In the genomic region with DNA sequence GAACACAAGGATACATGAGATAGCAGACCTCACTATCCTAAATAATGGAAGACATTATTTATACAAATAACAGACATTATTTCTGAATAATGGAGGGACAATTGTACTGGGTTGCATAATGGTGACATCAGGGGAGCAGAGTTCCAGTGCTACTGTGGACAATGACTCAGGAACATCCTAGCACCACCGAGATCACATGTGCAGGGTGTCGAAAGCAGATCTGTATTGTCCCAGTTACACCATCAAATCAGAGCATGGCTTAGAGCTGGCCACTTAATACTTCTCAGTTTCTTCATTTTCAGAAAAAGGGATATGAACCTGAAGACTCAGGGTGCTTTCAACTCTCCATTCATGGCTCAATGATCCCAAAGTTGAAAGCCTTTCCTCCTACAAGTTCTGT, we compare ENCODE assay signal across 27 cellular contexts.
DNase-seq lines count a peak whose midpoint lies in the region; ATAC-seq and TF ChIP-seq lines count a peak whose summit lies in the region.
"Had no signal": no experiment of that assay in that cellular context is flagged by ENCODE, and none has a peak within 500 bp of the region (broad histone marks: within the 10 kb centered on the region; RNA-seq: fewer than 3 reads in every experiment).

No MANE protein-coding gene starts in this region.

- 97% methylated on average over 2 of the region's 2 CpGs for WGBS in mammary epithelial cell (ENCODE audit: low coverage, missing lambda C conversion rate)
- 88% methylated on average over 2 of the region's 2 CpGs for WGBS in suprapubic skin

- TF ChIP-seq EP300 in suprapubic skin (IDR thresholded peaks at IDR 0.05): no peak

- no peaks in the 10 kb centered on the region for H3K36me3 Mint-ChIP-seq in MCF 10A (ENCODE audit: insufficient read depth, unreplicated experiment)
- no peaks in the 10 kb centered on the region for H3K36me3 Mint-ChIP-seq in activated naive CD8-positive, alpha-beta T cell treated with anti-CD3 and anti-CD28 coated beads for 36 hours
- H3K36me3 Mint-ChIP-seq: memory B cell had no signal

- H3K4me2 ChIP-seq in mammary epithelial cell (ENCODE audit: insufficient read depth, low read depth, low read length) (no peak overlapping the region), PC-3 (ENCODE audit: low read length) (no peak overlapping the region)
- H3K4me2 ChIP-seq: BLaER1 had no signal

- H3K9ac ChIP-seq in mammary epithelial cell (ENCODE audit: insufficient read depth, low read length): no peak overlapping the region
- no peak overlapping the region for H3K9ac ChIP-seq in PC-3 (ENCODE audit: low read length)
- H3K9ac ChIP-seq: BLaER1 had no signal

- POLR2A ChIA-PET in MCF 10A (lab: Yijun Ruan, JAX): no interaction called here
- POLR2A ChIA-PET in A673 (lab: Charles Lee; ENCODE audit: low non-redundant PET): no interaction called here
- POLR2A ChIA-PET in PC-3 (lab: Charles Lee; ENCODE audit: unreplicated experiment): no interaction called here

- H3K36me3 ChIP-seq in mammary epithelial cell (ENCODE audit: insufficient read depth, low read length) (no peaks in the 10 kb centered on the region), suprapubic skin (no peaks in the 10 kb centered on the region), A673 (ENCODE audit: insufficient read depth, low read length, poor library complexity, severe bottlenecking) (no peaks in the 10 kb centered on the region), PC-3 (ENCODE audit: low read depth, low read length) (no peaks in the 10 kb centered on the region)
- H3K36me3 ChIP-seq: BLaER1, colonic mucosa, esophagus muscularis mucosa had no signal

- H3K4me3 Mint-ChIP-seq in MCF 10A (ENCODE audit: unreplicated experiment): no peak overlapping the region
- no peak overlapping the region for H3K4me3 Mint-ChIP-seq in activated naive CD8-positive, alpha-beta T cell treated with anti-CD3 and anti-CD28 coated beads for 36 hours
- H3K4me3 Mint-ChIP-seq: activated T-cell treated with anti-CD3 and anti-CD28 coated beads, Interleukin-2, amount 50 U/mL, for 24 hours; IgD-negative memory B cell; memory B cell had no signal

- BruUV-seq in MCF 10A (replicated peaks; lab: Mats Ljungman, UMichigan) (no TSS peak), mammary epithelial cell (replicated peaks; lab: Mats Ljungman, UMichigan) (no TSS peak), A673 (replicated peaks; lab: Mats Ljungman, UMichigan) (no TSS peak), PC-3 (replicated peaks; lab: Mats Ljungman, UMichigan) (no TSS peak)

- no peaks in the 10 kb centered on the region for H3F3A ChIP-seq in PC-3 (ENCODE audit: low read length, unreplicated experiment)

- CTCF ChIA-PET in MCF 10A (lab: Yijun Ruan, JAX): interaction anchor here (1.2 kb wide), 1 partner anchor 32 kb away, joined by 4 read pairs; no protein-coding TSS in a partner anchor
- CTCF ChIA-PET in mammary epithelial cell (lab: Charles Lee; ENCODE audit: low non-redundant PET): no interaction called here
- CTCF ChIA-PET in A673 (lab: Charles Lee): no interaction called here
- CTCF ChIA-PET in PC-3 (lab: Charles Lee): no interaction called here

- no peak for TF ChIP-seq POLR2A in suprapubic skin (IDR thresholded peaks at IDR 0.05)

- H3K27ac Mint-ChIP-seq in MCF 10A (ENCODE audit: low read depth, unreplicated experiment): no peak overlapping the region
- H3K27ac Mint-ChIP-seq in activated naive CD8-positive, alpha-beta T cell treated with anti-CD3 and anti-CD28 coated beads for 36 hours: no peak overlapping the region
- H3K27ac Mint-ChIP-seq: activated T-cell treated with anti-CD3 and anti-CD28 coated beads, Interleukin-2, amount 50 U/mL, for 24 hours; IgD-negative memory B cell; memory B cell had no signal

- dilution Hi-C loops in mammary epithelial cell (cut with HindIII; ENCODE audit: low sequenced_read_pairs): no loop called here

- no peaks in the 10 kb centered on the region for H3K9me3 ChIP-seq in mammary epithelial cell (replicated peaks; ENCODE audit: insufficient read depth, low read length)
- no peaks in the 10 kb centered on the region for H3K9me3 ChIP-seq in suprapubic skin
- H3K9me3 ChIP-seq in A673 (ENCODE audit: low read depth, low read length, poor library complexity, severe bottlenecking): no peaks in the 10 kb centered on the region
- no peaks in the 10 kb centered on the region for H3K9me3 ChIP-seq in PC-3 (ENCODE audit: low read length)
- H3K9me3 ChIP-seq: BLaER1, colonic mucosa, esophagus muscularis mucosa had no signal

- DNase-seq in MCF 10A (ENCODE audit: unreplicated experiment) (peak; percentile 49), mammary epithelial cell (no peak), SKM-1 (lab: John Stamatoyannopoulos, UW; ENCODE audit: unreplicated experiment) (peak; percentile 17), fibroblast of pulmonary artery (ENCODE audit: low read depth) (peak; percentile 48), suprapubic skin (ENCODE audit: low spot score in 2 of 2) (peak; percentile 69 to 74), A673 (ENCODE audit: low spot score) (no peak), PC-3 (no peak)
- DNase-seq in activated naive CD8-positive, alpha-beta T cell treated with anti-CD3 and anti-CD28 coated beads for 36 hours: no peak
- DNase-seq: activated CD4-positive, alpha-beta T cell treated with anti-CD3 and anti-CD28 coated beads for 48 hours; activated gamma-delta T cell treated with Interleukin-2 at 50 U/mL for 16 hours; activated T-cell treated with anti-CD3 and anti-CD28 coated beads, Interleukin-2, amount 50 U/mL, for 24 hours; Calu3; colonic mucosa; DND-41; effector memory CD4-positive, alpha-beta T cell; H7; NCI-H146; occipital lobe; SIG-M5; T-helper 1 cell had no signal

- H4K20me1 ChIP-seq in mammary epithelial cell (ENCODE audit: insufficient read depth, low read length) (no peaks in the 10 kb centered on the region), PC-3 (ENCODE audit: low read length) (no peaks in the 10 kb centered on the region)
- H4K20me1 ChIP-seq: BLaER1 had no signal

- H2AFZ ChIP-seq in mammary epithelial cell (ENCODE audit: low read depth, low read length): no peak overlapping the region
- H2AFZ ChIP-seq in PC-3 (ENCODE audit: low read length): no peak overlapping the region

- H3K27me3 Mint-ChIP-seq in MCF 10A (ENCODE audit: insufficient read depth, unreplicated experiment): no peaks in the 10 kb centered on the region
- no peaks in the 10 kb centered on the region for H3K27me3 Mint-ChIP-seq in activated naive CD8-positive, alpha-beta T cell treated with anti-CD3 and anti-CD28 coated beads for 36 hours
- H3K27me3 Mint-ChIP-seq: activated T-cell treated with anti-CD3 and anti-CD28 coated beads, Interleukin-2, amount 50 U/mL, for 24 hours had no signal

- H3K79me2 ChIP-seq in mammary epithelial cell (ENCODE audit: insufficient read depth, low read length): no peaks in the 10 kb centered on the region
- H3K79me2 ChIP-seq in PC-3 (ENCODE audit: low read length): no peaks in the 10 kb centered on the region

- H3K4me1 Mint-ChIP-seq in MCF 10A (ENCODE audit: insufficient read depth, unreplicated experiment): peaks cover 11% of the 10 kb centered on the region
- peaks cover 2% of the 10 kb centered on the region for H3K4me1 Mint-ChIP-seq in activated naive CD8-positive, alpha-beta T cell treated with anti-CD3 and anti-CD28 coated beads for 36 hours
- H3K4me1 Mint-ChIP-seq: IgD-negative memory B cell, memory B cell had no signal

- intact Hi-C loops in MCF 10A (cut with micrococcal nuclease) (loop anchor here (10.0 kb wide), 1 partner anchor 308 kb away; no protein-coding TSS in a partner anchor), mammary epithelial cell (cut with micrococcal nuclease) (no loop called here), A673 (cut with micrococcal nuclease; ENCODE audit: unreplicated experiment) (no loop called here), PC-3 (cut with micrococcal nuclease) (no loop called here)

- H3K4me3 ChIP-seq in mammary epithelial cell (replicated peaks in 1 of 3; ENCODE audit: insufficient read depth in 1 of 3, low read depth in 2 of 3, low read length in 3 of 3): no peak overlapping the region
- no peak overlapping the region for H3K4me3 ChIP-seq in fibroblast of pulmonary artery (replicated peaks; ENCODE audit: low read depth, low read length)
- no peak overlapping the region for H3K4me3 ChIP-seq in suprapubic skin
- H3K4me3 ChIP-seq in A673 (ENCODE audit: low read depth, low read length, poor library complexity, severe bottlenecking): no peak overlapping the region
- no peak overlapping the region for H3K4me3 ChIP-seq in PC-3 (ENCODE audit: low read length)
- H3K4me3 ChIP-seq: BLaER1, colonic mucosa, esophagus muscularis mucosa, GM12878, skin epidermis had no signal

- in situ Hi-C loops in mammary epithelial cell (cut with MboI; ENCODE audit: low sequenced_read_pairs in 2 of 2): no loop called here

- no peaks in the 10 kb centered on the region for H3K9me3 Mint-ChIP-seq in MCF 10A (ENCODE audit: unreplicated experiment)
- no peaks in the 10 kb centered on the region for H3K9me3 Mint-ChIP-seq in activated naive CD8-positive, alpha-beta T cell treated with anti-CD3 and anti-CD28 coated beads for 36 hours
- H3K9me3 Mint-ChIP-seq: activated T-cell treated with anti-CD3 and anti-CD28 coated beads, Interleukin-2, amount 50 U/mL, for 24 hours; IgD-negative memory B cell; memory B cell had no signal

- no peak overlapping the region for H3K27ac ChIP-seq in mammary epithelial cell (ENCODE audit: insufficient read depth, low read depth, low read length)
- no peak overlapping the region for H3K27ac ChIP-seq in suprapubic skin
- no peak overlapping the region for H3K27ac ChIP-seq in A673 (ENCODE audit: low read depth, low read length, poor library complexity, severe bottlenecking)
- no peak overlapping the region for H3K27ac ChIP-seq in PC-3 (ENCODE audit: low read length)
- H3K27ac ChIP-seq: BLaER1, colonic mucosa, esophagus muscularis mucosa, skin epidermis had no signal

- TF ChIP-seq CTCF in MCF 10A (IDR thresholded peaks at IDR 0.05; ENCODE audit: unreplicated experiment) (no peak), mammary epithelial cell (conservative IDR thresholded peaks at IDR 0.05 in 1 of 2, IDR thresholded peaks at IDR 0.05 in 1 of 2; ENCODE audit: extremely low read depth in 1 of 2, insufficient read depth in 1 of 2, low read depth in 1 of 2, low read length in 2 of 2) (no peak), fibroblast of pulmonary artery (IDR thresholded peaks at IDR 0.05; ENCODE audit: low read length, missing control alignments) (no peak), suprapubic skin (IDR thresholded peaks at IDR 0.05) (no peak), A673 (conservative IDR thresholded peaks at IDR 0.05; ENCODE audit: low read depth, low read length) (no peak), PC-3 (conservative IDR thresholded peaks at IDR 0.05; ENCODE audit: low read depth, low read length) (no peak)

- no peak for ATAC-seq in PC-3
- ATAC-seq: GM12878, Panc1 had no signal

- no peaks in the 10 kb centered on the region for H3K9me2 ChIP-seq in PC-3 (replicated peaks; ENCODE audit: low read length)

- H3K4me1 ChIP-seq in mammary epithelial cell (ENCODE audit: insufficient read depth, low read length): peaks cover 6% of the 10 kb centered on the region
- no peaks in the 10 kb centered on the region for H3K4me1 ChIP-seq in suprapubic skin
- peaks cover 4% of the 10 kb centered on the region for H3K4me1 ChIP-seq in A673 (ENCODE audit: insufficient read depth, low read length, poor library complexity, severe bottlenecking)
- H3K4me1 ChIP-seq in PC-3 (ENCODE audit: insufficient read depth, low read length): peaks cover 6% of the 10 kb centered on the region
- H3K4me1 ChIP-seq: BLaER1, colonic mucosa, esophagus muscularis mucosa had no signal

- H3K27me3 ChIP-seq in mammary epithelial cell (ENCODE audit: insufficient read depth, low read length) (no peaks in the 10 kb centered on the region), suprapubic skin (no peaks in the 10 kb centered on the region), A673 (replicated peaks; ENCODE audit: insufficient read depth, low read depth, low read length, poor library complexity) (no peaks in the 10 kb centered on the region), PC-3 (ENCODE audit: low read length) (no peaks in the 10 kb centered on the region)
- H3K27me3 ChIP-seq: BLaER1, colonic mucosa, esophagus muscularis mucosa had no signal

Comparison
In these comparisons a context has a peak if more than half of its experiments do, and no peak if none do; other contexts are left out.
1. DNase-seq: peak in MCF 10A (single experiment), SKM-1 (single experiment), fibroblast of pulmonary artery (single experiment) and suprapubic skin (2 of 2); none in mammary epithelial cell (single experiment), activated naive CD8-positive, alpha-beta T cell treated with anti-CD3 and anti-CD28 coated beads for 36 hours (single experiment), A673 (single experiment) and PC-3 (single experiment).